ENCODE assay signal across 2 cellular contexts in the genomic region with DNA sequence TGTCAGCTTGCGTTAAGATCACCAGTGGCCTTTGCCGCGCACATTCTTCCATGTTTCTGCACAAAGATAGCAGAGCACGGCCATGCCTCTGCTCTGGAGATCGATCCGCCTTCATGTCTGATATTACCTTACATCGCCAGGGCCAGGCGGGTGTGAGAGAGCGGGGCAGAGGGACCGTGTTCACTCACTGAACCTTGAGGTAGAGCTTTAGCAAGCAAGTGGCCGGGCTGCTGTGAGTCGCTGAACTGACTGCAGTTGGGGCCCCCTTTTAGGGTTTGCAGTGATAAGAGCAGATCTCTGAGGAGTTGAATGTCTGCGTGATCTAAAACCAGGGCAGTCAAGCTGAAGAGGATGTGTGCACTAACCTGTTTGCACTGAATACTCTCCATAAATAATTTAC.
TF ChIP-seq lines count a peak whose summit lies in the region.

No MANE protein-coding gene starts in this region.

TF ChIP-seq in GM23338, 12 proteins besides CTCF, POLR2A, EP300 and RAD21 (continued from another document):
- TF ChIP-seq, protein P1, sequence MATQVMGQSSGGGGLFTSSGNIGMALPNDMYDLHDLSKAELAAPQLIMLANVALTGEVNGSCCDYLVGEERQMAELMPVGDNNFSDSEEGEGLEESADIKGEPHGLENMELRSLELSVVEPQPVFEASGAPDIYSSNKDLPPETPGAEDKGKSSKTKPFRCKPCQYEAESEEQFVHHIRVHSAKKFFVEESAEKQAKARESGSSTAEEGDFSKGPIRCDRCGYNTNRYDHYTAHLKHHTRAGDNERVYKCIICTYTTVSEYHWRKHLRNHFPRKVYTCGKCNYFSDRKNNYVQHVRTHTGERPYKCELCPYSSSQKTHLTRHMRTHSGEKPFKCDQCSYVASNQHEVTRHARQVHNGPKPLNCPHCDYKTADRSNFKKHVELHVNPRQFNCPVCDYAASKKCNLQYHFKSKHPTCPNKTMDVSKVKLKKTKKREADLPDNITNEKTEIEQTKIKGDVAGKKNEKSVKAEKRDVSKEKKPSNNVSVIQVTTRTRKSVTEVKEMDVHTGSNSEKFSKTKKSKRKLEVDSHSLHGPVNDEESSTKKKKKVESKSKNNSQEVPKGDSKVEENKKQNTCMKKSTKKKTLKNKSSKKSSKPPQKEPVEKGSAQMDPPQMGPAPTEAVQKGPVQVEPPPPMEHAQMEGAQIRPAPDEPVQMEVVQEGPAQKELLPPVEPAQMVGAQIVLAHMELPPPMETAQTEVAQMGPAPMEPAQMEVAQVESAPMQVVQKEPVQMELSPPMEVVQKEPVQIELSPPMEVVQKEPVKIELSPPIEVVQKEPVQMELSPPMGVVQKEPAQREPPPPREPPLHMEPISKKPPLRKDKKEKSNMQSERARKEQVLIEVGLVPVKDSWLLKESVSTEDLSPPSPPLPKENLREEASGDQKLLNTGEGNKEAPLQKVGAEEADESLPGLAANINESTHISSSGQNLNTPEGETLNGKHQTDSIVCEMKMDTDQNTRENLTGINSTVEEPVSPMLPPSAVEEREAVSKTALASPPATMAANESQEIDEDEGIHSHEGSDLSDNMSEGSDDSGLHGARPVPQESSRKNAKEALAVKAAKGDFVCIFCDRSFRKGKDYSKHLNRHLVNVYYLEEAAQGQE (IDR thresholded peaks at IDR 0.05; ENCODE audit: unreplicated experiment), result no peak
- TF ChIP-seq, protein P2, sequence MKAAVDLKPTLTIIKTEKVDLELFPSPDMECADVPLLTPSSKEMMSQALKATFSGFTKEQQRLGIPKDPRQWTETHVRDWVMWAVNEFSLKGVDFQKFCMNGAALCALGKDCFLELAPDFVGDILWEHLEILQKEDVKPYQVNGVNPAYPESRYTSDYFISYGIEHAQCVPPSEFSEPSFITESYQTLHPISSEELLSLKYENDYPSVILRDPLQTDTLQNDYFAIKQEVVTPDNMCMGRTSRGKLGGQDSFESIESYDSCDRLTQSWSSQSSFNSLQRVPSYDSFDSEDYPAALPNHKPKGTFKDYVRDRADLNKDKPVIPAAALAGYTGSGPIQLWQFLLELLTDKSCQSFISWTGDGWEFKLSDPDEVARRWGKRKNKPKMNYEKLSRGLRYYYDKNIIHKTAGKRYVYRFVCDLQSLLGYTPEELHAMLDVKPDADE (IDR thresholded peaks at IDR 0.05), result no peak
- TF ChIP-seq STAT1 (IDR thresholded peaks at IDR 0.05; ENCODE audit: unreplicated experiment) (no peak), CREB1 (CRISPR knock-in tag; IDR thresholded peaks at IDR 0.05; ENCODE audit: low read depth) (no peak), EZH2phosphoT487 (IDR thresholded peaks at IDR 0.05; ENCODE audit: unreplicated experiment) (no peak), POLR2AphosphoS5 (IDR thresholded peaks at IDR 0.05; ENCODE audit: low read depth) (no peak), NANOG (IDR thresholded peaks at IDR 0.05; ENCODE audit: borderline replicate concordance) (no peak)
- TF ChIP-seq, protein P3, sequence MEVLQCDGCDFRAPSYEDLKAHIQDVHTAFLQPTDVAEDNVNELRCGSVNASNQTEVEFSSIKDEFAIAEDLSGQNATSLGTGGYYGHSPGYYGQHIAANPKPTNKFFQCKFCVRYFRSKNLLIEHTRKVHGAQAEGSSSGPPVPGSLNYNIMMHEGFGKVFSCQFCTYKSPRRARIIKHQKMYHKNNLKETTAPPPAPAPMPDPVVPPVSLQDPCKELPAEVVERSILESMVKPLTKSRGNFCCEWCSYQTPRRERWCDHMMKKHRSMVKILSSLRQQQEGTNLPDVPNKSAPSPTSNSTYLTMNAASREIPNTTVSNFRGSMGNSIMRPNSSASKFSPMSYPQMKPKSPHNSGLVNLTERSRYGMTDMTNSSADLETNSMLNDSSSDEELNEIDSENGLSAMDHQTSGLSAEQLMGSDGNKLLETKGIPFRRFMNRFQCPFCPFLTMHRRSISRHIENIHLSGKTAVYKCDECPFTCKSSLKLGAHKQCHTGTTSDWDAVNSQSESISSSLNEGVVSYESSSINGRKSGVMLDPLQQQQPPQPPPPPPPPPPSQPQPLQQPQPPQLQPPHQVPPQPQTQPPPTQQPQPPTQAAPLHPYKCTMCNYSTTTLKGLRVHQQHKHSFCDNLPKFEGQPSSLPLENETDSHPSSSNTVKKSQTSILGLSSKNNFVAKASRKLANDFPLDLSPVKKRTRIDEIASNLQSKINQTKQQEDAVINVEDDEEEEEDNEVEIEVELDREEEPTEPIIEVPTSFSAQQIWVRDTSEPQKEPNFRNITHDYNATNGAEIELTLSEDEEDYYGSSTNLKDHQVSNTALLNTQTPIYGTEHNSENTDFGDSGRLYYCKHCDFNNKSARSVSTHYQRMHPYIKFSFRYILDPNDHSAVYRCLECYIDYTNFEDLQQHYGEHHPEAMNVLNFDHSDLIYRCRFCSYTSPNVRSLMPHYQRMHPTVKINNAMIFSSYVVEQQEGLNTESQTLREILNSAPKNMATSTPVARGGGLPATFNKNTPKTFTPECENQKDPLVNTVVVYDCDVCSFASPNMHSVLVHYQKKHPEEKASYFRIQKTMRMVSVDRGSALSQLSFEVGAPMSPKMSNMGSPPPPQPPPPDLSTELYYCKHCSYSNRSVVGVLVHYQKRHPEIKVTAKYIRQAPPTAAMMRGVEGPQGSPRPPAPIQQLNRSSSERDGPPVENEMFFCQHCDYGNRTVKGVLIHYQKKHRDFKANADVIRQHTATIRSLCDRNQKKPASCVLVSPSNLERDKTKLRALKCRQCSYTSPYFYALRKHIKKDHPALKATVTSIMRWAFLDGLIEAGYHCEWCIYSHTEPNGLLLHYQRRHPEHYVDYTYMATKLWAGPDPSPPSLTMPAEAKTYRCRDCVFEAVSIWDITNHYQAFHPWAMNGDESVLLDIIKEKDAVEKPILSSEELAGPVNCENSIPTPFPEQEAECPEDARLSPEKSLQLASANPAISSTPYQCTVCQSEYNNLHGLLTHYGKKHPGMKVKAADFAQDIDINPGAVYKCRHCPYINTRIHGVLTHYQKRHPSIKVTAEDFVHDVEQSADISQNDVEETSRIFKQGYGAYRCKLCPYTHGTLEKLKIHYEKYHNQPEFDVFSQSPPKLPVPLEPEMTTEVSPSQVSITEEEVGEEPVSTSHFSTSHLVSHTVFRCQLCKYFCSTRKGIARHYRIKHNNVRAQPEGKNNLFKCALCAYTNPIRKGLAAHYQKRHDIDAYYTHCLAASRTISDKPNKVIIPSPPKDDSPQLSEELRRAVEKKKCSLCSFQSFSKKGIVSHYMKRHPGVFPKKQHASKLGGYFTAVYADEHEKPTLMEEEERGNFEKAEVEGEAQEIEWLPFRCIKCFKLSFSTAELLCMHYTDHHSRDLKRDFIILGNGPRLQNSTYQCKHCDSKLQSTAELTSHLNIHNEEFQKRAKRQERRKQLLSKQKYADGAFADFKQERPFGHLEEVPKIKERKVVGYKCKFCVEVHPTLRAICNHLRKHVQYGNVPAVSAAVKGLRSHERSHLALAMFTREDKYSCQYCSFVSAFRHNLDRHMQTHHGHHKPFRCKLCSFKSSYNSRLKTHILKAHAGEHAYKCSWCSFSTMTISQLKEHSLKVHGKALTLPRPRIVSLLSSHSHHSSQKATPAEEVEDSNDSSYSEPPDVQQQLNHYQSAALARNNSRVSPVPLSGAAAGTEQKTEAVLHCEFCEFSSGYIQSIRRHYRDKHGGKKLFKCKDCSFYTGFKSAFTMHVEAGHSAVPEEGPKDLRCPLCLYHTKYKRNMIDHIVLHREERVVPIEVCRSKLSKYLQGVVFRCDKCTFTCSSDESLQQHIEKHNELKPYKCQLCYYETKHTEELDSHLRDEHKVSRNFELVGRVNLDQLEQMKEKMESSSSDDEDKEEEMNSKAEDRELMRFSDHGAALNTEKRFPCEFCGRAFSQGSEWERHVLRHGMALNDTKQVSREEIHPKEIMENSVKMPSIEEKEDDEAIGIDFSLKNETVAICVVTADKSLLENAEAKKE (CRISPR knock-in tag; IDR thresholded peaks at IDR 0.05), result no peak

TF ChIP-seq in WTC11, 78 proteins besides CTCF, POLR2A, EP300 and RAD21 (continues in another document):
- TF ChIP-seq, protein P4, sequence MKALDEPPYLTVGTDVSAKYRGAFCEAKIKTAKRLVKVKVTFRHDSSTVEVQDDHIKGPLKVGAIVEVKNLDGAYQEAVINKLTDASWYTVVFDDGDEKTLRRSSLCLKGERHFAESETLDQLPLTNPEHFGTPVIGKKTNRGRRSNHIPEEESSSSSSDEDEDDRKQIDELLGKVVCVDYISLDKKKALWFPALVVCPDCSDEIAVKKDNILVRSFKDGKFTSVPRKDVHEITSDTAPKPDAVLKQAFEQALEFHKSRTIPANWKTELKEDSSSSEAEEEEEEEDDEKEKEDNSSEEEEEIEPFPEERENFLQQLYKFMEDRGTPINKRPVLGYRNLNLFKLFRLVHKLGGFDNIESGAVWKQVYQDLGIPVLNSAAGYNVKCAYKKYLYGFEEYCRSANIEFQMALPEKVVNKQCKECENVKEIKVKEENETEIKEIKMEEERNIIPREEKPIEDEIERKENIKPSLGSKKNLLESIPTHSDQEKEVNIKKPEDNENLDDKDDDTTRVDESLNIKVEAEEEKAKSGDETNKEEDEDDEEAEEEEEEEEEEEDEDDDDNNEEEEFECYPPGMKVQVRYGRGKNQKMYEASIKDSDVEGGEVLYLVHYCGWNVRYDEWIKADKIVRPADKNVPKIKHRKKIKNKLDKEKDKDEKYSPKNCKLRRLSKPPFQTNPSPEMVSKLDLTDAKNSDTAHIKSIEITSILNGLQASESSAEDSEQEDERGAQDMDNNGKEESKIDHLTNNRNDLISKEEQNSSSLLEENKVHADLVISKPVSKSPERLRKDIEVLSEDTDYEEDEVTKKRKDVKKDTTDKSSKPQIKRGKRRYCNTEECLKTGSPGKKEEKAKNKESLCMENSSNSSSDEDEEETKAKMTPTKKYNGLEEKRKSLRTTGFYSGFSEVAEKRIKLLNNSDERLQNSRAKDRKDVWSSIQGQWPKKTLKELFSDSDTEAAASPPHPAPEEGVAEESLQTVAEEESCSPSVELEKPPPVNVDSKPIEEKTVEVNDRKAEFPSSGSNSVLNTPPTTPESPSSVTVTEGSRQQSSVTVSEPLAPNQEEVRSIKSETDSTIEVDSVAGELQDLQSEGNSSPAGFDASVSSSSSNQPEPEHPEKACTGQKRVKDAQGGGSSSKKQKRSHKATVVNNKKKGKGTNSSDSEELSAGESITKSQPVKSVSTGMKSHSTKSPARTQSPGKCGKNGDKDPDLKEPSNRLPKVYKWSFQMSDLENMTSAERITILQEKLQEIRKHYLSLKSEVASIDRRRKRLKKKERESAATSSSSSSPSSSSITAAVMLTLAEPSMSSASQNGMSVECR (CRISPR knock-in tag; IDR thresholded peaks at IDR 0.05; ENCODE audit: borderline replicate concordance), result no peak
- TF ChIP-seq CREB1 (CRISPR knock-in tag; IDR thresholded peaks at IDR 0.05) (no peak), ZNF416 (CRISPR knock-in tag; IDR thresholded peaks at IDR 0.05) (no peak), SOX15 (CRISPR knock-in tag; IDR thresholded peaks at IDR 0.05) (no peak), TEAD1 (CRISPR knock-in tag; IDR thresholded peaks at IDR 0.05) (no peak), SMAD4 (CRISPR knock-in tag; IDR thresholded peaks at IDR 0.05) (no peak)
- TF ChIP-seq, protein P5, sequence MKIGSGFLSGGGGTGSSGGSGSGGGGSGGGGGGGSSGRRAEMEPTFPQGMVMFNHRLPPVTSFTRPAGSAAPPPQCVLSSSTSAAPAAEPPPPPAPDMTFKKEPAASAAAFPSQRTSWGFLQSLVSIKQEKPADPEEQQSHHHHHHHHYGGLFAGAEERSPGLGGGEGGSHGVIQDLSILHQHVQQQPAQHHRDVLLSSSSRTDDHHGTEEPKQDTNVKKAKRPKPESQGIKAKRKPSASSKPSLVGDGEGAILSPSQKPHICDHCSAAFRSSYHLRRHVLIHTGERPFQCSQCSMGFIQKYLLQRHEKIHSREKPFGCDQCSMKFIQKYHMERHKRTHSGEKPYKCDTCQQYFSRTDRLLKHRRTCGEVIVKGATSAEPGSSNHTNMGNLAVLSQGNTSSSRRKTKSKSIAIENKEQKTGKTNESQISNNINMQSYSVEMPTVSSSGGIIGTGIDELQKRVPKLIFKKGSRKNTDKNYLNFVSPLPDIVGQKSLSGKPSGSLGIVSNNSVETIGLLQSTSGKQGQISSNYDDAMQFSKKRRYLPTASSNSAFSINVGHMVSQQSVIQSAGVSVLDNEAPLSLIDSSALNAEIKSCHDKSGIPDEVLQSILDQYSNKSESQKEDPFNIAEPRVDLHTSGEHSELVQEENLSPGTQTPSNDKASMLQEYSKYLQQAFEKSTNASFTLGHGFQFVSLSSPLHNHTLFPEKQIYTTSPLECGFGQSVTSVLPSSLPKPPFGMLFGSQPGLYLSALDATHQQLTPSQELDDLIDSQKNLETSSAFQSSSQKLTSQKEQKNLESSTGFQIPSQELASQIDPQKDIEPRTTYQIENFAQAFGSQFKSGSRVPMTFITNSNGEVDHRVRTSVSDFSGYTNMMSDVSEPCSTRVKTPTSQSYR (CRISPR knock-in tag; IDR thresholded peaks at IDR 0.05), result no peak
- TF ChIP-seq, protein P6, sequence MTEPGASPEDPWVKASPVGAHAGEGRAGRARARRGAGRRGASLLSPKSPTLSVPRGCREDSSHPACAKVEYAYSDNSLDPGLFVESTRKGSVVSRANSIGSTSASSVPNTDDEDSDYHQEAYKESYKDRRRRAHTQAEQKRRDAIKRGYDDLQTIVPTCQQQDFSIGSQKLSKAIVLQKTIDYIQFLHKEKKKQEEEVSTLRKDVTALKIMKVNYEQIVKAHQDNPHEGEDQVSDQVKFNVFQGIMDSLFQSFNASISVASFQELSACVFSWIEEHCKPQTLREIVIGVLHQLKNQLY (CRISPR knock-in tag; IDR thresholded peaks at IDR 0.05), result no peak
- TF ChIP-seq, protein P7, sequence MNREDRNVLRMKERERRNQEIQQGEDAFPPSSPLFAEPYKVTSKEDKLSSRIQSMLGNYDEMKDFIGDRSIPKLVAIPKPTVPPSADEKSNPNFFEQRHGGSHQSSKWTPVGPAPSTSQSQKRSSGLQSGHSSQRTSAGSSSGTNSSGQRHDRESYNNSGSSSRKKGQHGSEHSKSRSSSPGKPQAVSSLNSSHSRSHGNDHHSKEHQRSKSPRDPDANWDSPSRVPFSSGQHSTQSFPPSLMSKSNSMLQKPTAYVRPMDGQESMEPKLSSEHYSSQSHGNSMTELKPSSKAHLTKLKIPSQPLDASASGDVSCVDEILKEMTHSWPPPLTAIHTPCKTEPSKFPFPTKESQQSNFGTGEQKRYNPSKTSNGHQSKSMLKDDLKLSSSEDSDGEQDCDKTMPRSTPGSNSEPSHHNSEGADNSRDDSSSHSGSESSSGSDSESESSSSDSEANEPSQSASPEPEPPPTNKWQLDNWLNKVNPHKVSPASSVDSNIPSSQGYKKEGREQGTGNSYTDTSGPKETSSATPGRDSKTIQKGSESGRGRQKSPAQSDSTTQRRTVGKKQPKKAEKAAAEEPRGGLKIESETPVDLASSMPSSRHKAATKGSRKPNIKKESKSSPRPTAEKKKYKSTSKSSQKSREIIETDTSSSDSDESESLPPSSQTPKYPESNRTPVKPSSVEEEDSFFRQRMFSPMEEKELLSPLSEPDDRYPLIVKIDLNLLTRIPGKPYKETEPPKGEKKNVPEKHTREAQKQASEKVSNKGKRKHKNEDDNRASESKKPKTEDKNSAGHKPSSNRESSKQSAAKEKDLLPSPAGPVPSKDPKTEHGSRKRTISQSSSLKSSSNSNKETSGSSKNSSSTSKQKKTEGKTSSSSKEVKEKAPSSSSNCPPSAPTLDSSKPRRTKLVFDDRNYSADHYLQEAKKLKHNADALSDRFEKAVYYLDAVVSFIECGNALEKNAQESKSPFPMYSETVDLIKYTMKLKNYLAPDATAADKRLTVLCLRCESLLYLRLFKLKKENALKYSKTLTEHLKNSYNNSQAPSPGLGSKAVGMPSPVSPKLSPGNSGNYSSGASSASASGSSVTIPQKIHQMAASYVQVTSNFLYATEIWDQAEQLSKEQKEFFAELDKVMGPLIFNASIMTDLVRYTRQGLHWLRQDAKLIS (CRISPR knock-in tag; IDR thresholded peaks at IDR 0.05; ENCODE audit: borderline replicate concordance), result no peak
- TF ChIP-seq, protein P8, sequence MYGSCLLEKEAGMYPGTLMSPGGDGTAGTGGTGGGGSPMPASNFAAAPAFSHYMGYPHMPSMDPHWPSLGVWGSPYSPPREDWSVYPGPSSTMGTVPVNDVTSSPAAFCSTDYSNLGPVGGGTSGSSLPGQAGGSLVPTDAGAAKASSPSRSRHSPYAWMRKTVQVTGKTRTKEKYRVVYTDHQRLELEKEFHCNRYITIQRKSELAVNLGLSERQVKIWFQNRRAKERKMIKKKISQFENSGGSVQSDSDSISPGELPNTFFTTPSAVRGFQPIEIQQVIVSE (CRISPR knock-in tag; IDR thresholded peaks at IDR 0.05; ENCODE audit: borderline replicate concordance), result no peak
